Comparison of ENCODE assay signal across 13 cellular contexts in the genomic region with DNA sequence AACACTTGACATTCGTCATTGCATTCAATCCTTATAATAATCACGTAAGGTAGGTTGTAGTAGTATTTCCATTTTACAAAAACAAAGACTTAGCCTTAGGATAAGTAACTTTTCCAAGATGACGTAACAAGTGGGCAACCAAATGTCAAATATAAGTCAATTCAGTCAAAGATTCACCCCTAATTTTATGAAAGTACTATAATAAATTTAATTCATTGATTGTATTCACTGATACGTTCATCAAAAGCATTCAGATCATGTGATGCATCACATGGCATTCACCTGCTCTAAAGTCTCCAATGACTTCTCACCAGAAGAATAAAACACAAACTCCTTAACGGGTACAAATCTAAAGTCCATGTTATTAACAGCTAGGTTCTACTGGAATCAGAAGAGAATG. TPM values are rescaled to one million over a fixed set of nuclear protein-coding genes. Genes with fewer than 3 reads are reported as not detected.
DNase-seq lines count a peak whose midpoint lies in the region; ATAC-seq, FAIRE-seq and TF ChIP-seq lines count a peak whose summit lies in the region.
"Had no signal": no experiment of that assay in that cellular context is flagged by ENCODE, and none has a peak within 500 bp of the region (broad histone marks: within the 10 kb centered on the region; RNA-seq: fewer than 3 reads in every experiment).

No MANE protein-coding gene starts in this region.

- no peak overlapping the region for H3K27ac ChIP-seq in heart left ventricle
- H3K27ac ChIP-seq: testis had no signal

- H3K36me3 ChIP-seq in MG63 = peaks cover 10% of the 10 kb centered on the region; the same call in 1 of the 2 replicates
- H3K36me3 ChIP-seq in heart left ventricle = no peaks in the 10 kb centered on the region

- H3K27me3 ChIP-seq in MG63 = no peaks in the 10 kb centered on the region
- no peaks in the 10 kb centered on the region for H3K27me3 ChIP-seq in heart left ventricle
- H3K27me3 ChIP-seq: testis had no signal

- TF ChIP-seq POLR2A in heart left ventricle (IDR thresholded peaks at IDR 0.05) (no peak), GM12891 (IDR thresholded peaks at IDR 0.05; ENCODE audit: low read depth, low read length) (no peak)

- H3K9me3 ChIP-seq in MG63 (no peaks in the 10 kb centered on the region), heart left ventricle (no peaks in the 10 kb centered on the region)
- H3K9me3 ChIP-seq: testis had no signal

- intact Hi-C loops in heart left ventricle (cut with DNase I) = loop anchor here in 3 of 10 donors (10.0 kb wide), 3 partner anchors 411 to 601 kb away; a partner anchor contains a TSS

- 80 to 85% (median 84%) methylated on average over 5 of the region's 5 CpGs for WGBS in heart left ventricle, 4 donors

- peaks cover 0 to 35% (median 23%) of the 10 kb centered on the region in 12 donors for H3K4me1 ChIP-seq in heart left ventricle

- peaks cover 37% of the 10 kb centered on the region for H3K4me1 Mint-ChIP-seq in activated CD8-positive, alpha-beta memory T cell treated with anti-CD3 and anti-CD28 coated beads, Interleukin-2, amount 10 ng/mL, durations not matched to agents 7 days and 5 days
- H3K4me1 Mint-ChIP-seq in activated naive CD8-positive, alpha-beta T cell treated with anti-CD3 and anti-CD28 coated beads, Interleukin-2, amount 10 ng/mL, durations not matched to agents 7 days and 5 days = peaks cover 35% of the 10 kb centered on the region
- H3K4me1 Mint-ChIP-seq in osteocyte (ENCODE audit: unreplicated experiment) = peaks cover 62% of the 10 kb centered on the region

- no peak for ATAC-seq in activated CD8-positive, alpha-beta memory T cell treated with anti-CD3 and anti-CD28 coated beads, Interleukin-2, amount 10 ng/mL, durations not matched to agents 7 days and 5 days
- no peak for ATAC-seq in activated naive CD8-positive, alpha-beta T cell treated with anti-CD3 and anti-CD28 coated beads, Interleukin-2, amount 10 ng/mL, durations not matched to agents 7 days and 5 days (ENCODE audit: low read depth)
- no peak for ATAC-seq in GM21737 (IDR thresholded peaks at IDR 0.05; ENCODE audit: unreplicated experiment)
- ATAC-seq in heart left ventricle = no peak

- H3K27ac Mint-ChIP-seq in activated CD8-positive, alpha-beta memory T cell treated with anti-CD3 and anti-CD28 coated beads, Interleukin-2, amount 10 ng/mL, durations not matched to agents 7 days and 5 days = peak overlapping the region; percentile 82
- H3K27ac Mint-ChIP-seq in activated naive CD8-positive, alpha-beta T cell treated with anti-CD3 and anti-CD28 coated beads, Interleukin-2, amount 10 ng/mL, durations not matched to agents 7 days and 5 days = peak overlapping the region; percentile 81
- H3K27ac Mint-ChIP-seq in osteocyte (ENCODE audit: unreplicated experiment) = peak overlapping the region; percentile 56

- POLR2A ChIA-PET in activated naive CD8-positive, alpha-beta T cell treated with anti-CD3 and anti-CD28 coated beads, Interleukin-2, amount 10 ng/mL, durations not matched to agents 7 days and 5 days (lab: Charles Lee) = interaction anchor here (0.6 to 2.7 kb wide), 2 partner anchors 9 to 14 kb away, joined by 3 to 10 read pairs; no protein-coding TSS in a partner anchor

- H3K4me3 ChIP-seq in MG63 (peak overlapping the region; percentile 85), heart left ventricle (no peak overlapping the region)
- H3K4me3 ChIP-seq: testis had no signal

- peak overlapping the region; percentile 99 for H3K4me3 Mint-ChIP-seq in activated CD8-positive, alpha-beta memory T cell treated with anti-CD3 and anti-CD28 coated beads, Interleukin-2, amount 10 ng/mL, durations not matched to agents 7 days and 5 days
- H3K4me3 Mint-ChIP-seq in activated naive CD8-positive, alpha-beta T cell treated with anti-CD3 and anti-CD28 coated beads, Interleukin-2, amount 10 ng/mL, durations not matched to agents 7 days and 5 days = peak overlapping the region; percentile 100
- peak overlapping the region; percentile 84 for H3K4me3 Mint-ChIP-seq in osteocyte (ENCODE audit: unreplicated experiment)

- peaks cover 19% of the 10 kb centered on the region for H3K36me3 Mint-ChIP-seq in activated CD8-positive, alpha-beta memory T cell treated with anti-CD3 and anti-CD28 coated beads, Interleukin-2, amount 10 ng/mL, durations not matched to agents 7 days and 5 days
- H3K36me3 Mint-ChIP-seq in activated naive CD8-positive, alpha-beta T cell treated with anti-CD3 and anti-CD28 coated beads, Interleukin-2, amount 10 ng/mL, durations not matched to agents 7 days and 5 days = peaks cover 5% of the 10 kb centered on the region
- H3K36me3 Mint-ChIP-seq in osteocyte (ENCODE audit: unreplicated experiment) = no peaks in the 10 kb centered on the region

- CTCF ChIA-PET in activated CD8-positive, alpha-beta memory T cell treated with anti-CD3 and anti-CD28 coated beads, Interleukin-2, amount 10 ng/mL, durations not matched to agents 7 days and 5 days (lab: Charles Lee) = interaction anchor here (1.0 kb wide), 1 partner anchor 16 kb away, joined by 3 read pairs; no protein-coding TSS in a partner anchor

- no peaks in the 10 kb centered on the region for H3K27me3 Mint-ChIP-seq in activated CD8-positive, alpha-beta memory T cell treated with anti-CD3 and anti-CD28 coated beads, Interleukin-2, amount 10 ng/mL, durations not matched to agents 7 days and 5 days
- no peaks in the 10 kb centered on the region for H3K27me3 Mint-ChIP-seq in activated naive CD8-positive, alpha-beta T cell treated with anti-CD3 and anti-CD28 coated beads, Interleukin-2, amount 10 ng/mL, durations not matched to agents 7 days and 5 days
- no peaks in the 10 kb centered on the region for H3K27me3 Mint-ChIP-seq in osteocyte (ENCODE audit: unreplicated experiment)

- FAIRE-seq in GM12891 (lab: Jason Lieb, UNC) = no peak

- TF ChIP-seq CTCF in osteocyte (IDR thresholded peaks at IDR 0.05) (no peak), heart left ventricle (IDR thresholded peaks at IDR 0.05) (no peak)

- no peak for DNase-seq in activated CD8-positive, alpha-beta memory T cell treated with anti-CD3 and anti-CD28 coated beads, Interleukin-2, amount 10 ng/mL, durations not matched to agents 7 days and 5 days
- DNase-seq in activated CD8-positive, alpha-beta memory T cell treated with anti-CD3 and anti-CD28 coated beads, Interleukin-2, amount 50 U/mL, for 4 hours = no peak
- DNase-seq in MG63 (no peak), osteocyte (ENCODE audit: extremely low spot score, unreplicated experiment) (no peak), heart left ventricle (no peak), GM12891 (ENCODE audit: insufficient read length, low spot score) (no peak)
- DNase-seq in activated naive CD8-positive, alpha-beta T cell treated with anti-CD3 and anti-CD28 coated beads, Interleukin-2, amount 10 ng/mL, durations not matched to agents 7 days and 5 days = no peak
- DNase-seq: GOT3; hypothalamus; NCI-H2171; stimulated activated CD4-positive, alpha-beta T cell treated with anti-CD3 and anti-CD28 coated beads, Interleukin-1b, Interleukin-23, amount 100 ng/mL, for 48 hours; testis had no signal

- no peaks in the 10 kb centered on the region for H3K9me3 Mint-ChIP-seq in activated CD8-positive, alpha-beta memory T cell treated with anti-CD3 and anti-CD28 coated beads, Interleukin-2, amount 10 ng/mL, durations not matched to agents 7 days and 5 days (ENCODE audit: low read depth)
- no peaks in the 10 kb centered on the region for H3K9me3 Mint-ChIP-seq in activated naive CD8-positive, alpha-beta T cell treated with anti-CD3 and anti-CD28 coated beads, Interleukin-2, amount 10 ng/mL, durations not matched to agents 7 days and 5 days
- H3K9me3 Mint-ChIP-seq in osteocyte (ENCODE audit: unreplicated experiment) = no peaks in the 10 kb centered on the region

TF ChIP-seq in GM12891, 5 proteins besides CTCF, POLR2A, EP300 and RAD21:
- TF ChIP-seq PAX5 (IDR thresholded peaks at IDR 0.05; ENCODE audit: insufficient read depth, low read length, severe bottlenecking) (no peak), POLR2AphosphoS5 (IDR thresholded peaks at IDR 0.05; ENCODE audit: low read depth, low read length) (no peak), TAF1 (IDR thresholded peaks at IDR 0.05; ENCODE audit: low read depth, low read length) (no peak), SPI1 (IDR thresholded peaks at IDR 0.05; ENCODE audit: low read depth, low read length) (no peak), POU2F2 (IDR thresholded peaks at IDR 0.05; ENCODE audit: low read depth, low read length) (no peak)

RNA-seq across cellular contexts. Expression of a gene that starts 2.1 kb away (rescaled TPM):
- 10 to 100 TPM; 26.6 to 35.5 TPM for total RNA-seq in activated CD8-positive, alpha-beta memory T cell treated with anti-CD3 and anti-CD28 coated beads, Interleukin-2, amount 10 ng/mL, durations not matched to agents 7 days and 5 days
- total RNA-seq in MG63 (2014; rRNA removed; shearing (Covaris generic); ENCODE audit: low replicate concordance) = 12.4 and 41.3 TPM in 2 replicates
- total RNA-seq in activated naive CD8-positive, alpha-beta T cell treated with anti-CD3 and anti-CD28 coated beads, Interleukin-2, amount 10 ng/mL, durations not matched to agents 7 days and 5 days = 10 to 100 TPM; 21.4 to 21.6 TPM
- total RNA-seq in osteocyte (3.9 and 4.2 TPM in 2 replicates), heart left ventricle (1 to 10 TPM in 1 of 9 donors, under 1 TPM in 5, not detected in 3; 0.10 to 1.7 (median 0.27) TPM)
- polyA plus RNA-seq in heart left ventricle = under 1 TPM in 1 of 2 donors, not detected in 1; 0.28 TPM
- 4.7 TPM for polyA plus RNA-seq in GM12891 (2012; ENCODE audit: low read depth, missing spikeins)

RNA-seq across cellular contexts. Expression of a gene that starts 2.3 kb away (rescaled TPM):
- 10 to 100 TPM; 13.6 to 18.0 TPM for total RNA-seq in activated CD8-positive, alpha-beta memory T cell treated with anti-CD3 and anti-CD28 coated beads, Interleukin-2, amount 10 ng/mL, durations not matched to agents 7 days and 5 days
- total RNA-seq in MG63 (2014; rRNA removed; shearing (Covaris generic); ENCODE audit: low replicate concordance) = 14.4 and 20.6 TPM in 2 replicates
- total RNA-seq in activated naive CD8-positive, alpha-beta T cell treated with anti-CD3 and anti-CD28 coated beads, Interleukin-2, amount 10 ng/mL, durations not matched to agents 7 days and 5 days = 10 to 100 TPM; 16.1 to 18.3 TPM
- 13.1 and 16.3 TPM in 2 replicates for total RNA-seq in osteocyte
- total RNA-seq in heart left ventricle = 10 to 100 TPM in 5 of 9 donors, 1 to 10 TPM in 4; 6.2 to 14.4 (median 10.2) TPM
- 1 to 10 TPM; 5.2 to 7.1 TPM for polyA plus RNA-seq in heart left ventricle
- 6.5 TPM for polyA plus RNA-seq in GM12891 (2012; ENCODE audit: low read depth, missing spikeins)
